Comparison of ENCODE assay signal across 17 cellular contexts in genomic region chr13:98981596-98982195, GRCh38. TPM values are rescaled to one million over a fixed set of nuclear protein-coding genes. Genes with fewer than 3 reads are reported as not detected.
DNase-seq lines count a peak whose midpoint lies in the region; ATAC-seq and TF ChIP-seq lines count a peak whose summit lies in the region.
"Had no signal": no experiment of that assay in that cellular context is flagged by ENCODE, and none has a peak within 500 bp of the region (broad histone marks: within the 10 kb centered on the region; RNA-seq: fewer than 3 reads in every experiment).

No MANE protein-coding gene starts in this region.

- TF ChIP-seq EP300 in esophagus muscularis mucosa (IDR thresholded peaks at IDR 0.05) (no peak), SK-N-SH (IDR thresholded peaks at IDR 0.05; ENCODE audit: borderline replicate concordance in 1 of 2, low read depth in 1 of 2, low read length in 1 of 2) (no peak)

- no peaks in the 10 kb centered on the region for H3K9me2 ChIP-seq in SK-N-SH

- no peaks in the 10 kb centered on the region for H3K36me3 ChIP-seq in CD4-positive, CD25-positive, alpha-beta regulatory T cell (ENCODE audit: control insufficient read depth, insufficient read depth, low read length)
- H3K36me3 ChIP-seq in esophagus muscularis mucosa (no peaks in the 10 kb centered on the region), SK-N-SH (replicated peaks in 1 of 2; ENCODE audit: control insufficient read depth in 1 of 2, insufficient read depth in 2 of 2, low read length in 1 of 2) (no peaks in the 10 kb centered on the region)
- H3K36me3 ChIP-seq: BE2C, SJSA1, thyroid gland had no signal

- DNase-seq in CD4-positive, CD25-positive, alpha-beta regulatory T cell: peak in 1 of 3 donors; percentile 32
- DNase-seq in GM12865 (ENCODE audit: low read depth) (peak; percentile 20), UCSD-AML1 (lab: John Stamatoyannopoulos, UW; ENCODE audit: unreplicated experiment) (peak; percentile 30), immature natural killer cell (no peak), esophagus muscularis mucosa (ENCODE audit: extremely low spot score) (no peak), SK-N-SH (no peak), islet precursor cell (no peak)
- DNase-seq: activated CD8-positive, alpha-beta memory T cell treated with anti-CD3 and anti-CD28 coated beads, Interleukin-2, amount 50 U/mL, for 48 hours; BE2C; left ventricle myocardium superior; NCI-H1105; NCI-H2227 treated with DMSO at 0.1 percent for 48 hours; right cardiac atrium; stimulated activated CD4-positive, alpha-beta T cell treated with anti-CD3 and anti-CD28 coated beads, Interleukin-2, amount 100 ng/mL, for 24 hours; thyroid gland had no signal

- H3K9me3 ChIP-seq in CD4-positive, CD25-positive, alpha-beta regulatory T cell (ENCODE audit: control insufficient read depth in 2 of 2, low read length in 2 of 2): no peaks in the 10 kb centered on the region
- no peaks in the 10 kb centered on the region for H3K9me3 ChIP-seq in esophagus muscularis mucosa
- H3K9me3 ChIP-seq in SK-N-SH: no peaks in the 10 kb centered on the region
- H3K9me3 ChIP-seq: BE2C, SJSA1, thyroid gland had no signal

- CTCF ChIA-PET in SK-N-SH (lab: Yijun Ruan, JAX): no interaction called here

- H3K9ac ChIP-seq in SK-N-SH: no peak overlapping the region

- peaks cover 33 to 62% (median 41%) of the 10 kb centered on the region in 4 donors for H3K4me1 Mint-ChIP-seq in CD4-positive, CD25-positive, alpha-beta regulatory T cell
- peaks cover 19 to 46% of the 10 kb centered on the region in 2 donors for H3K4me1 Mint-ChIP-seq in immature natural killer cell

- no peaks in the 10 kb centered on the region for H3K79me2 ChIP-seq in SK-N-SH (ENCODE audit: insufficient read depth)

- peak overlapping the region in 2 of 3 donors; percentile 7 to 53 for H3K27ac Mint-ChIP-seq in CD4-positive, CD25-positive, alpha-beta regulatory T cell
- no peak overlapping the region for H3K27ac Mint-ChIP-seq in immature natural killer cell

- no peak overlapping the region for H3K4me3 Mint-ChIP-seq in CD4-positive, CD25-positive, alpha-beta regulatory T cell
- H3K4me3 Mint-ChIP-seq in immature natural killer cell: peak overlapping the region in 3 of 5 donors; percentile 0 to 54 (median 2)

- ATAC-seq in CD4-positive, CD25-positive, alpha-beta regulatory T cell (ENCODE audit: low read depth in 2 of 2): no peak
- ATAC-seq in GM18909 (IDR thresholded peaks at IDR 0.05; ENCODE audit: poor library complexity, unreplicated experiment): no peak
- ATAC-seq: left ventricle myocardium superior, right cardiac atrium had no signal

- no peak overlapping the region for H3K4me3 ChIP-seq in CD4-positive, CD25-positive, alpha-beta regulatory T cell (ENCODE audit: low read depth, low read length)
- H3K4me3 ChIP-seq in GM12865 (ENCODE audit: low read depth, low read length) (no peak overlapping the region), esophagus muscularis mucosa (no peak overlapping the region), SK-N-SH (ENCODE audit: low read depth in 2 of 2, low read length in 1 of 2) (no peak overlapping the region)
- H3K4me3 ChIP-seq: SJSA1, thyroid gland had no signal

- H3K27me3 Mint-ChIP-seq in CD4-positive, CD25-positive, alpha-beta regulatory T cell: no peaks in the 10 kb centered on the region
- peaks cover 0 to 2% (median 0%) of the 10 kb centered on the region in 3 donors for H3K27me3 Mint-ChIP-seq in immature natural killer cell (ENCODE audit: low read depth in 3 of 3)

- intact Hi-C loops in esophagus muscularis mucosa (cut with DNase I): no loop called here

- no peak overlapping the region for H2AFZ ChIP-seq in SK-N-SH (ENCODE audit: low read depth)

- no peaks in the 10 kb centered on the region for H4K20me1 ChIP-seq in SK-N-SH (ENCODE audit: insufficient read depth)

- H3F3A ChIP-seq in SK-N-SH (replicated peaks; ENCODE audit: insufficient read depth): no peaks in the 10 kb centered on the region

- POLR2A ChIA-PET in SK-N-SH (lab: Yijun Ruan, JAX): no interaction called here

- no peak for TF ChIP-seq POLR2A in esophagus muscularis mucosa (IDR thresholded peaks at IDR 0.05; ENCODE audit: low read depth)

- H3K9me3 Mint-ChIP-seq in CD4-positive, CD25-positive, alpha-beta regulatory T cell: peaks cover 0 to 2% (median 0%) of the 10 kb centered on the region in 7 donors
- no peaks in the 10 kb centered on the region for H3K9me3 Mint-ChIP-seq in immature natural killer cell

- H3K27me3 ChIP-seq in CD4-positive, CD25-positive, alpha-beta regulatory T cell (ENCODE audit: control insufficient read depth, insufficient read depth, low read length): no peaks in the 10 kb centered on the region
- H3K27me3 ChIP-seq in esophagus muscularis mucosa: no peaks in the 10 kb centered on the region
- no peaks in the 10 kb centered on the region for H3K27me3 ChIP-seq in SK-N-SH (ENCODE audit: insufficient read depth)
- H3K27me3 ChIP-seq: SJSA1, thyroid gland had no signal

- no peak overlapping the region for H3K27ac ChIP-seq in CD4-positive, CD25-positive, alpha-beta regulatory T cell (ENCODE audit: insufficient read depth, low read length, poor library complexity, severe bottlenecking)
- H3K27ac ChIP-seq in esophagus muscularis mucosa (replicated peaks in 1 of 4) (peak overlapping the region in 1 of 4 donors; percentile 15), SK-N-SH (ENCODE audit: low read depth in 2 of 2, low read length in 1 of 2) (no peak overlapping the region)
- H3K27ac ChIP-seq: SJSA1 had no signal

- H3K4me1 ChIP-seq in CD4-positive, CD25-positive, alpha-beta regulatory T cell (ENCODE audit: control insufficient read depth, insufficient read depth, low read length, poor library complexity, severe bottlenecking): peaks cover 3% of the 10 kb centered on the region
- H3K4me1 ChIP-seq in esophagus muscularis mucosa (peaks cover 15 to 97% (median 85%) of the 10 kb centered on the region in 4 donors), SK-N-SH (ENCODE audit: control insufficient read depth in 1 of 2, insufficient read depth in 2 of 2, low read depth in 1 of 2, low read length in 1 of 2) (peaks cover 6 to 19% of the 10 kb centered on the region in 2 experiments; a peak in 2 of 4 replicates)
- H3K4me1 ChIP-seq: BE2C had no signal

- TF ChIP-seq RAD21 in SK-N-SH (IDR thresholded peaks at IDR 0.05; ENCODE audit: low read length): no peak

- H3K4me2 ChIP-seq in SK-N-SH: no peak overlapping the region

- peaks cover 4% of the 10 kb centered on the region for H3K36me3 Mint-ChIP-seq in CD4-positive, CD25-positive, alpha-beta regulatory T cell
- no peaks in the 10 kb centered on the region for H3K36me3 Mint-ChIP-seq in immature natural killer cell

- WGBS in esophagus muscularis mucosa: 86% methylated on average over 9 of the region's 9 CpGs
- WGBS in SK-N-SH (ENCODE audit: low lambda C conversion rate): 93% methylated on average over 9 of the region's 9 CpGs

- no peak for TF ChIP-seq CTCF in GM12865 (IDR thresholded peaks at IDR 0.05; ENCODE audit: insufficient read depth, low read depth, low read length, missing control alignments)
- no peak for TF ChIP-seq CTCF in esophagus muscularis mucosa (IDR thresholded peaks at IDR 0.05)
- TF ChIP-seq CTCF in SK-N-SH (IDR thresholded peaks at IDR 0.05): no peak

TF ChIP-seq in SK-N-SH, 30 proteins besides CTCF, POLR2A, EP300 and RAD21 (continues in another document):
- TF ChIP-seq IRF3 (IDR thresholded peaks at IDR 0.05; ENCODE audit: low read depth, low read length) (no peak), TAF1 (IDR thresholded peaks at IDR 0.05; ENCODE audit: borderline replicate concordance, low read depth, low read length) (no peak), TEAD4 (IDR thresholded peaks at IDR 0.05; ENCODE audit: borderline replicate concordance, insufficient read depth) (no peak), FOXM1 (IDR thresholded peaks at IDR 0.05; ENCODE audit: low read depth) (no peak), MAX (IDR thresholded peaks at IDR 0.05; ENCODE audit: low read depth) (no peak), EZH2phosphoT487 (IDR thresholded peaks at IDR 0.05; ENCODE audit: borderline replicate concordance, low read depth) (no peak), NRF1 (IDR thresholded peaks at IDR 0.05; ENCODE audit: low read depth, low read length) (no peak), POLR2AphosphoS5 (IDR thresholded peaks at IDR 0.05; ENCODE audit: low read depth, low read length) (no peak), GABPA (IDR thresholded peaks at IDR 0.05; ENCODE audit: low read depth) (no peak), USF2 (IDR thresholded peaks at IDR 0.05; ENCODE audit: borderline replicate concordance, low read depth, low read length) (no peak), NFIC (IDR thresholded peaks at IDR 0.05; ENCODE audit: borderline replicate concordance) (no peak)

RNA-seq across cellular contexts. Expression of gene DOCK9, which starts 3.8 kb away (rescaled TPM):
- 75.0 TPM for total RNA-seq in CD4-positive, CD25-positive, alpha-beta regulatory T cell
- polyA plus RNA-seq in CD4-positive, CD25-positive, alpha-beta regulatory T cell: 1 to 10 TPM; 4.4 to 8.3 (median 6.6) TPM
- polyA plus RNA-seq in immature natural killer cell (1 to 10 TPM; 2.1 to 6.3 (median 4.1) TPM), SK-N-SH (2012; rRNA removed) (16.6 and 17.9 TPM in 2 replicates)
- total RNA-seq in esophagus muscularis mucosa: 100 to 1,000 TPM; 127 to 191 (median 154) TPM
- 14.3 and 14.9 TPM in 2 replicates for polyA plus RNA-seq in SK-N-SH (2012; cell fraction: cytosol; rRNA removed)
- polyA plus RNA-seq in SK-N-SH (2012; cell fraction: nucleus; rRNA removed): 18.5 and 22.2 TPM in 2 replicates

Comparison
In these comparisons a context has a peak if more than half of its experiments do, and no peak if none do; other contexts are left out.
1. DNase-seq: peak in GM12865 (single experiment) and UCSD-AML1 (single experiment); none in immature natural killer cell (0 of 3), esophagus muscularis mucosa (single experiment), SK-N-SH (single experiment) and islet precursor cell (single experiment).
2. H3K27ac Mint-ChIP-seq: peak in CD4-positive, CD25-positive, alpha-beta regulatory T cell (2 of 3); none in immature natural killer cell (0 of 6).
3. H3K4me3 Mint-ChIP-seq: peak in immature natural killer cell (3 of 5); none in CD4-positive, CD25-positive, alpha-beta regulatory T cell (0 of 4).